In genomic region chr10:49608925-49609282, GRCh38 we compare ENCODE assay signal across 24 cellular contexts. TPM values are rescaled to one million over a fixed set of nuclear protein-coding genes. Genes with fewer than 3 reads are reported as not detected.
DNase-seq lines count a peak whose midpoint lies in the region; ATAC-seq, FAIRE-seq and TF ChIP-seq lines count a peak whose summit lies in the region.
"Had no signal": no experiment of that assay in that cellular context is flagged by ENCODE, and none has a peak within 500 bp of the region (broad histone marks: within the 10 kb centered on the region; RNA-seq: fewer than 3 reads in every experiment).

No MANE protein-coding gene starts in this region.

- no peak overlapping the region for H2BK15ac ChIP-seq in H1 (ENCODE audit: low read length)

- TF ChIP-seq EP300 in H1 (IDR thresholded peaks at IDR 0.05; ENCODE audit: borderline replicate concordance in 1 of 2, low read depth in 2 of 2, low read length in 2 of 2) = no peak

- H4K5ac ChIP-seq in H1 (ENCODE audit: insufficient read length, low read depth, low read length) = no peak overlapping the region

- H2BK120ac ChIP-seq in H1 (replicated peaks; ENCODE audit: low read depth, low read length) = no peak overlapping the region

- H3K4me3 ChIP-seq in HUES48 (ENCODE audit: low read depth, low read length) (peak overlapping the region; percentile 63), H1 (ENCODE audit: extremely low read depth in 1 of 4, insufficient read depth in 2 of 4, low read depth in 3 of 4, low read length in 4 of 4) (peak overlapping the region; percentile 44 to 72 (median 52))
- H3K4me3 ChIP-seq: lung, right lobe of liver had no signal

- peak; percentile 23 for DNase-seq in CD14-positive monocyte (ENCODE audit: low spot score)
- DNase-seq in H1 (ENCODE audit: low read depth in 1 of 2, low spot score in 2 of 2) = no peak
- DNase-seq in neural crest cell (ENCODE audit: low read depth, low spot score) = no peak
- no peak for DNase-seq in hippocampal formation (lab: John Stamatoyannopoulos, UW)
- DNase-seq in activated naive CD4-positive, alpha-beta T cell treated with Interleukin-2 at 50 U/mL for 16 hours = no peak
- no peak for DNase-seq in erythroblast (lab: John Stamatoyannopoulos, UW)
- DNase-seq: activated CD4-positive, alpha-beta memory T cell treated with anti-CD3 and anti-CD28 coated beads for 36 hours; foreskin fibroblast; immature natural killer cell; natural killer cell; NCI-H1436 treated with DMSO at 0.1 percent for 48 hours; stimulated activated CD4-positive, alpha-beta T cell treated with anti-CD3 and anti-CD28 coated beads, Interleukin-2, amount 100 ng/mL, for 48 hours; substantia nigra had no signal

- TF ChIP-seq CTCF in CD14-positive monocyte (IDR thresholded peaks at IDR 0.05) (no peak), H1 (IDR thresholded peaks at IDR 0.05; ENCODE audit: control extremely low read depth in 1 of 3, insufficient read depth in 1 of 3, low read depth in 1 of 3, low read length in 3 of 3) (no peak), neural crest cell (conservative IDR thresholded peaks at IDR 0.05) (no peak)

- no peak for TF ChIP-seq RAD21 in H1 (IDR thresholded peaks at IDR 0.05 in 1 of 2, conservative IDR thresholded peaks at IDR 0.05 in 1 of 2; ENCODE audit: low read depth in 2 of 2, low read length in 2 of 2)

- no peak overlapping the region for H3K14ac ChIP-seq in H1 (ENCODE audit: insufficient read length)

- no peak for ATAC-seq in GM18519 (IDR thresholded peaks at IDR 0.05; ENCODE audit: low FRiP score, unreplicated experiment)
- ATAC-seq: natural killer cell, Panc1, right lobe of liver had no signal

- no peak overlapping the region for H3K23ac ChIP-seq in H1 (ENCODE audit: insufficient read length)

- H3K9me3 Mint-ChIP-seq in CD14-positive monocyte (peaks cover 0 to 33% (median 11%) of the 10 kb centered on the region in 7 donors), neural crest cell (no peaks in the 10 kb centered on the region)
- H3K9me3 Mint-ChIP-seq: activated CD4-positive, alpha-beta memory T cell treated with anti-CD3 and anti-CD28 coated beads for 36 hours; natural killer cell had no signal

- peaks cover 2% of the 10 kb centered on the region for H3K4me1 Mint-ChIP-seq in CD14-positive monocyte
- H3K4me1 Mint-ChIP-seq in neural crest cell = peaks cover 39% of the 10 kb centered on the region

- no peak overlapping the region for H2AFZ ChIP-seq in H1 (ENCODE audit: low read length)

- no peak overlapping the region for H2BK5ac ChIP-seq in H1 (ENCODE audit: low read depth, low read length)

- H3K79me2 ChIP-seq in H1 (ENCODE audit: control insufficient read depth in 1 of 2, insufficient read depth in 2 of 2, low read length in 2 of 2) = no peaks in the 10 kb centered on the region

- H4K20me1 ChIP-seq in H1 (replicated peaks in 1 of 2; ENCODE audit: control insufficient read depth in 1 of 2, insufficient read depth in 2 of 2, low read length in 2 of 2) = peaks cover 13 to 43% of the 10 kb centered on the region in 2 experiments

- no peak overlapping the region for H3K27ac ChIP-seq in HUES48 (ENCODE audit: low read depth, low read length)
- no peak overlapping the region for H3K27ac ChIP-seq in H1 (ENCODE audit: low read depth, low read length)
- H3K27ac ChIP-seq: right lobe of liver had no signal

- POLR2A ChIA-PET in H1 (lab: Charles Lee; ENCODE audit: partially characterized antibody) = no interaction called here

- no peak overlapping the region for H2BK20ac ChIP-seq in H1 (ENCODE audit: low read length)

- H3K56ac ChIP-seq in H1 (replicated peaks; ENCODE audit: insufficient read length, low read depth, low read length) = no peak overlapping the region

- H3K27ac Mint-ChIP-seq in CD14-positive monocyte = no peak overlapping the region
- no peak overlapping the region for H3K27ac Mint-ChIP-seq in neural crest cell (ENCODE audit: unreplicated experiment)
- H3K27ac Mint-ChIP-seq: activated CD4-positive, alpha-beta memory T cell treated with anti-CD3 and anti-CD28 coated beads for 36 hours; activated T-helper 1 cell treated with anti-CD3 and anti-CD28 coated beads, Interleukin-12 subunit alpha, Interleukin-12 subunit beta, Interleukin-2, Interleukin-4 antibody, amounts not matched to agents 30 ng/mL and 10 ng/mL and 1 ng/mL, durations not matched to agents 14 hours and 24 hours and 36 hours; immature natural killer cell; natural killer cell had no signal

- no peak overlapping the region for H2AK5ac ChIP-seq in H1 (ENCODE audit: low read depth, low read length)

- CTCF ChIA-PET in H1 (lab: Charles Lee; ENCODE audit: partially characterized antibody) = interaction anchor here (1.0 to 2.3 kb wide), 4 partner anchors 9 to 80 kb away, joined by 4 to 9 read pairs (median 4); no protein-coding TSS in a partner anchor

- H3K23me2 ChIP-seq in H1 (ENCODE audit: low read depth, low read length) = peaks cover 16% of the 10 kb centered on the region; the same call in 1 of the 2 replicates

- FAIRE-seq in H1 (lab: Jason Lieb, UNC) = no peak
- FAIRE-seq: TTC549 had no signal

- WGBS in H1 (ENCODE audit: extremely low coverage in 1 of 2, insufficient coverage in 1 of 2, insufficient read length in 1 of 2, insufficient replicate concordance in 2 of 2, low coverage in 1 of 2, low lambda C conversion rate in 2 of 2, missing lambda C conversion rate in 1 of 2), 2 experiments = 4% methylated on average over 21 of the region's 21 CpGs; no CpG with 5 or more reads in 1 of the 2 experiments

- H3K36me3 Mint-ChIP-seq in CD14-positive monocyte (peaks cover 0 to 6% of the 10 kb centered on the region in 2 donors), neural crest cell (ENCODE audit: low read depth) (peaks cover 6% of the 10 kb centered on the region)
- H3K36me3 Mint-ChIP-seq: natural killer cell had no signal

- peak overlapping the region; percentile 43; the same call in 1 of the 2 replicates for H3K18ac ChIP-seq in H1 (ENCODE audit: extremely low read depth, low read length)

- H3K36me3 ChIP-seq in HUES48 (ENCODE audit: control insufficient read depth, insufficient read depth, low read length) (no peaks in the 10 kb centered on the region), H1 (ENCODE audit: control insufficient read depth in 2 of 4, insufficient read depth in 4 of 4, low read length in 3 of 4) (peaks cover 0 to 6% (median 0%) of the 10 kb centered on the region in 4 experiments; a peak in 1 of 8 replicates)
- H3K36me3 ChIP-seq: right lobe of liver had no signal

- no peak overlapping the region for H2BK12ac ChIP-seq in H1 (ENCODE audit: low read depth, low read length)

- no peak overlapping the region for H3K4ac ChIP-seq in H1 (replicated peaks; ENCODE audit: insufficient read length, low read depth, low read length)

- H3K9ac ChIP-seq in HUES48 (ENCODE audit: low read depth, low read length) (no peak overlapping the region), H1 (replicated peaks in 1 of 4; ENCODE audit: extremely low read depth in 1 of 4, low read depth in 3 of 4, low read length in 3 of 4) (no peak overlapping the region)

- peaks cover 65 to 76% (median 76%) of the 10 kb centered on the region in 3 donors for H3K27me3 Mint-ChIP-seq in CD14-positive monocyte (ENCODE audit: low read depth in 3 of 3)
- H3K27me3 Mint-ChIP-seq in neural crest cell (ENCODE audit: low read depth) = peaks cover 92% of the 10 kb centered on the region

- H3K4me1 ChIP-seq in HUES48 (ENCODE audit: control insufficient read depth, insufficient read depth, low read length) (peaks cover 24% of the 10 kb centered on the region), H1 (replicated peaks in 1 of 4; ENCODE audit: control insufficient read depth in 3 of 4, insufficient read depth in 4 of 4, low read length in 3 of 4) (peaks cover 0 to 41% (median 27%) of the 10 kb centered on the region in 4 experiments; a peak in 6 of 7 replicates)

- no peaks in the 10 kb centered on the region for H3K79me1 ChIP-seq in H1 (ENCODE audit: low read depth, low read length)

- H3K4me3 Mint-ChIP-seq in CD14-positive monocyte (peak overlapping the region in 1 of 2 donors; percentile 75), neural crest cell (peak overlapping the region; percentile 82)
- H3K4me3 Mint-ChIP-seq: activated CD4-positive, alpha-beta memory T cell treated with anti-CD3 and anti-CD28 coated beads for 36 hours; activated T-helper 1 cell treated with anti-CD3 and anti-CD28 coated beads, Interleukin-12 subunit alpha, Interleukin-12 subunit beta, Interleukin-2, Interleukin-4 antibody, amounts not matched to agents 30 ng/mL and 10 ng/mL and 1 ng/mL, durations not matched to agents 14 hours and 24 hours and 36 hours; central memory CD8-positive, alpha-beta T cell; immature natural killer cell; natural killer cell had no signal

- H3K27me3 ChIP-seq in HUES48 (ENCODE audit: control insufficient read depth, insufficient read depth, low read length) (peaks cover 98% of the 10 kb centered on the region), H1 (replicated peaks in 1 of 4; ENCODE audit: control insufficient read depth in 3 of 4, extremely low read depth in 1 of 4, insufficient read depth in 3 of 4, low read length in 3 of 4) (peaks cover 71 to 86% (median 82%) of the 10 kb centered on the region in 4 experiments)

- H4K91ac ChIP-seq in H1 (replicated peaks; ENCODE audit: insufficient read length, low read length) = no peak overlapping the region

- H3K9me3 ChIP-seq in HUES48 (ENCODE audit: control insufficient read depth, insufficient read depth, low read length) = no peaks in the 10 kb centered on the region
- no peaks in the 10 kb centered on the region; a peak in 1 of 4 replicates for H3K9me3 ChIP-seq in H1 (ENCODE audit: insufficient read depth in 2 of 2, low read depth in 1 of 2, low read length in 1 of 2)
- H3K9me3 ChIP-seq: right lobe of liver had no signal

- intact Hi-C loops in CD14-positive monocyte (cut with micrococcal nuclease) = no loop called here

- peak overlapping the region; percentile 71 to 92 for H3K4me2 ChIP-seq in H1 (ENCODE audit: insufficient read depth in 1 of 2, low read depth in 2 of 2, low read length in 2 of 2)

- TF ChIP-seq POLR2A in H1 (IDR thresholded peaks at IDR 0.05; ENCODE audit: control extremely low read depth in 1 of 2, low read depth in 2 of 2, low read length in 2 of 2) (no peak), erythroblast (IDR thresholded peaks at IDR 0.05; ENCODE audit: low read length) (no peak)

- H4K8ac ChIP-seq in H1 (ENCODE audit: extremely low read depth, insufficient read depth, low read length) = no peak overlapping the region

RNA-seq across cellular contexts. Expression of gene SLC18A3, which starts 1.2 kb away (rescaled TPM):
- polyA plus RNA-seq in CD14-positive monocyte (not detected), H1 (2011; rRNA removed) (0.17 and 0.28 TPM in 2 replicates)
- total RNA-seq in H1 (2021; fragmentation: NEBNext Ultra II Directional; extraction: Animal tissue kit (Norgen Biotek cat#: 25700)) = 0.13 TPM in 1 of 2 replicates, not detected in the other
- polyA plus RNA-seq in H1 (2011; cell fraction: cytosol; rRNA removed) = 0.10 TPM
- polyA plus RNA-seq in H1 (2011; cell fraction: nucleus; rRNA removed) = 0.06 TPM
- polyA plus RNA-seq in H1 (2012, experiment 1 of 2) = 0.11 to 0.19 TPM (median 0.13 TPM) in 3 of 4 replicates, not detected in the other
- polyA plus RNA-seq in H1 (2012, experiment 2 of 2) = not detected
- polyA plus RNA-seq in H1 (2013, experiment 1 of 2) = 0.04 TPM
- polyA plus RNA-seq in H1 (2013, experiment 2 of 2) = 0.02 TPM
- not detected in 2 replicates for polyA minus RNA-seq in H1 (2011; rRNA and poly(A)+ RNA removed)
- not detected for polyA minus RNA-seq in H1 (2011; cell fraction: cytosol; rRNA and poly(A)+ RNA removed)
- polyA minus RNA-seq in H1 (2011; cell fraction: nucleus; rRNA and poly(A)+ RNA removed) = 0.20 TPM
- 16.7 and 17.9 TPM in 2 replicates for total RNA-seq in neural crest cell
- total RNA-seq: activated CD4-positive, alpha-beta memory T cell treated with anti-CD3 and anti-CD28 coated beads for 36 hours; activated T-helper 1 cell treated with anti-CD3 and anti-CD28 coated beads, Interleukin-12 subunit alpha, Interleukin-12 subunit beta, Interleukin-2, Interleukin-4 antibody, amounts not matched to agents 30 ng/mL and 10 ng/mL and 1 ng/mL, durations not matched to agents 14 hours and 24 hours and 36 hours; H4; LHCN-M2; lung; natural killer cell; right lobe of liver had no signal
- polyA plus RNA-seq: immature natural killer cell, lung had no signal

RNA-seq across cellular contexts. Expression of gene CHAT, which starts 4.9 kb away (rescaled TPM):
- not detected for polyA plus RNA-seq in CD14-positive monocyte
- not detected in 2 replicates for total RNA-seq in H1 (2021; fragmentation: NEBNext Ultra II Directional; extraction: Animal tissue kit (Norgen Biotek cat#: 25700))
- not detected in 2 replicates for polyA plus RNA-seq in H1 (2011; rRNA removed)
- 0.03 TPM for polyA plus RNA-seq in H1 (2011; cell fraction: cytosol; rRNA removed)
- polyA plus RNA-seq in H1 (2011; cell fraction: nucleus; rRNA removed) = not detected
- polyA plus RNA-seq in H1 (2012, experiment 1 of 2) = not detected in 4 replicates
- polyA plus RNA-seq in H1 (2012, experiment 2 of 2) = not detected
- polyA plus RNA-seq in H1 (2013, experiment 1 of 2) = not detected
- not detected for polyA plus RNA-seq in H1 (2013, experiment 2 of 2)
- not detected in 2 replicates for polyA minus RNA-seq in H1 (2011; rRNA and poly(A)+ RNA removed)
- polyA minus RNA-seq in H1 (2011; cell fraction: cytosol; rRNA and poly(A)+ RNA removed) = not detected
- polyA minus RNA-seq in H1 (2011; cell fraction: nucleus; rRNA and poly(A)+ RNA removed) = not detected
- 2.7 and 3.3 TPM in 2 replicates for total RNA-seq in neural crest cell
- total RNA-seq: activated CD4-positive, alpha-beta memory T cell treated with anti-CD3 and anti-CD28 coated beads for 36 hours; H4; LHCN-M2; lung; natural killer cell; right lobe of liver had no signal
- polyA plus RNA-seq: adipose tissue, immature natural killer cell, lung had no signal

Comparison
In these comparisons a context has a peak if more than half of its experiments do, and no peak if none do; other contexts are left out.
1. RNA of gene SLC18A3, which starts 1.2 kb away (total RNA-seq): 16.7 to 17.9 TPM in neural crest cell; 0.13 TPM in H1; every median in the first group is over 10 times any median in the second.